Comparison of ENCODE assay signal across 39 cellular contexts in genomic region chr20:39347626-39348025, GRCh38.
"Had no signal": no experiment of that assay in that cellular context is flagged by ENCODE, and none has a peak within 500 bp of the region (broad histone marks: within the 10 kb centered on the region; RNA-seq: fewer than 3 reads in every experiment).

No MANE protein-coding gene starts in this region.

- H3K4me3 ChIP-seq: adrenal gland, body of pancreas, breast epithelium, cardiac muscle cell had no signal

- H3K27me3 ChIP-seq: adrenal gland, body of pancreas, brain microvascular endothelial cell, breast epithelium, cardiac muscle cell had no signal

- H3K4me1 ChIP-seq: adrenal gland, body of pancreas, breast epithelium had no signal

- H3K4me1 Mint-ChIP-seq: activated B cell treated with CpG ODN at 0.5 μM for 24 hours; activated CD4-positive, alpha-beta T cell treated with anti-CD3 and anti-CD28 coated beads, Interleukin-2, amount 10 ng/mL, durations not matched to agents 7 days and 5 days; activated naive CD8-positive, alpha-beta T cell treated with anti-CD3 and anti-CD28 coated beads for 36 hours; activated T-helper 17 cell treated with anti-CD3 and anti-CD28 coated beads, Interleukin-2, amount 50 U/mL, for 72 hours; central memory CD8-positive, alpha-beta T cell had no signal

- H3K27ac Mint-ChIP-seq: activated B cell treated with CpG ODN at 0.5 μM for 24 hours; activated CD4-positive, alpha-beta memory T cell treated with anti-CD3 and anti-CD28 coated beads for 36 hours; activated CD4-positive, alpha-beta T cell treated with anti-CD3 and anti-CD28 coated beads, Interleukin-2, amount 10 ng/mL, durations not matched to agents 7 days and 5 days; activated CD8-positive, alpha-beta T cell treated with anti-CD3 and anti-CD28 coated beads for 36 hours; activated naive CD4-positive, alpha-beta T cell treated with anti-CD3 and anti-CD28 coated beads for 36 hours; activated naive CD4-positive, alpha-beta T cell treated with anti-CD3 and anti-CD28 coated beads, Interleukin-2, amount 50 U/mL, for 72 hours; activated naive CD8-positive, alpha-beta T cell treated with anti-CD3 and anti-CD28 coated beads for 36 hours; activated T-cell treated with anti-CD3 and anti-CD28 coated beads, Interleukin-2, amount 50 U/mL, for 72 hours; activated T-helper 1 cell treated with anti-CD3 and anti-CD28 coated beads, Interleukin-12 subunit alpha, Interleukin-12 subunit beta, Interleukin-2, Interleukin-4 antibody, amounts not matched to agents 30 ng/mL and 10 ng/mL and 1 ng/mL, durations not matched to agents 14 hours and 24 hours and 36 hours; activated T-helper 17 cell treated with anti-CD3 and anti-CD28 coated beads, Interleukin-2, amount 50 U/mL, for 72 hours; T-helper 1 cell treated with Interleukin-12 subunit alpha and Interleukin-12 subunit beta and Interleukin-4 antibody, amounts not matched to agents 30 μg/mL and 1 μg/mL, for 36 hours; T-helper 2 cell treated with Interferon-gamma antibody and Interleukin-4, amounts not matched to agents 5 μg/mL and 100 μg/mL, for 36 hours had no signal

- H3K36me3 ChIP-seq: adrenal gland, brain microvascular endothelial cell, breast epithelium, cardiac muscle cell had no signal

- H3K27ac ChIP-seq: adrenal gland, body of pancreas, brain microvascular endothelial cell, breast epithelium, cardiac muscle cell, VCaP had no signal

- ATAC-seq: activated CD8-positive, alpha-beta T cell treated with anti-CD3 and anti-CD28 coated beads for 36 hours; activated naive CD4-positive, alpha-beta T cell treated with anti-CD3 and anti-CD28 coated beads, Interleukin-2, amount 50 U/mL, for 72 hours; activated T-cell treated with anti-CD3 and anti-CD28 coated beads, Interleukin-2, amount 50 U/mL, for 4 hours; activated T-cell treated with anti-CD3 and anti-CD28 coated beads, Interleukin-2, amount 50 U/mL, for 72 hours; activated T-helper 17 cell treated with anti-CD3 and anti-CD28 coated beads, Interleukin-2, amount 50 U/mL, for 72 hours; body of pancreas had no signal

- FAIRE-seq: astrocyte, TTC549 had no signal

- H3K4me3 Mint-ChIP-seq: activated B cell treated with CpG ODN at 0.5 μM for 24 hours; activated CD4-positive, alpha-beta memory T cell treated with anti-CD3 and anti-CD28 coated beads for 36 hours; activated CD4-positive, alpha-beta T cell treated with anti-CD3 and anti-CD28 coated beads, Interleukin-2, amount 10 ng/mL, durations not matched to agents 7 days and 5 days; activated CD8-positive, alpha-beta T cell treated with anti-CD3 and anti-CD28 coated beads for 36 hours; activated naive CD4-positive, alpha-beta T cell treated with anti-CD3 and anti-CD28 coated beads for 36 hours; activated naive CD8-positive, alpha-beta T cell treated with anti-CD3 and anti-CD28 coated beads for 36 hours; activated T-cell treated with anti-CD3 and anti-CD28 coated beads, Interleukin-2, amount 50 U/mL, for 4 hours; activated T-cell treated with anti-CD3 and anti-CD28 coated beads, Interleukin-2, amount 50 U/mL, for 72 hours; activated T-helper 1 cell treated with anti-CD3 and anti-CD28 coated beads, Interleukin-12 subunit alpha, Interleukin-12 subunit beta, Interleukin-2, Interleukin-4 antibody, amounts not matched to agents 30 ng/mL and 10 ng/mL and 1 ng/mL, durations not matched to agents 14 hours and 24 hours and 36 hours; activated T-helper 17 cell treated with anti-CD3 and anti-CD28 coated beads, Interleukin-2, amount 50 U/mL, for 72 hours; central memory CD8-positive, alpha-beta T cell; T-helper 1 cell treated with Interleukin-12 subunit alpha and Interleukin-12 subunit beta and Interleukin-4 antibody, amounts not matched to agents 30 μg/mL and 1 μg/mL, for 36 hours; T-helper 2 cell treated with Interferon-gamma antibody and Interleukin-4, amounts not matched to agents 5 μg/mL and 100 μg/mL, for 36 hours had no signal

- DNase-seq: activated B cell treated with CpG ODN at 0.5 μM for 24 hours; activated CD4-positive, alpha-beta memory T cell treated with anti-CD3 and anti-CD28 coated beads for 36 hours; activated CD4-positive, alpha-beta T cell treated with anti-CD3 and anti-CD28 coated beads for 4 hours; activated CD4-positive, alpha-beta T cell treated with anti-CD3 and anti-CD28 coated beads, Interleukin-2, amount 10 ng/mL, durations not matched to agents 7 days and 5 days; activated CD4-positive, CD25-positive, alpha-beta regulatory T cell treated with anti-CD3 and anti-CD28 coated beads, Interleukin-2, amount 50 U/mL, for 72 hours; activated CD8-positive, alpha-beta memory T cell treated with anti-CD3 and anti-CD28 coated beads, Interleukin-2, amount 50 U/mL, for 4 hours; activated CD8-positive, alpha-beta T cell treated with anti-CD3 and anti-CD28 coated beads for 36 hours; activated effector memory CD4-positive, alpha-beta T cell treated with anti-CD3 and anti-CD28 coated beads, Interleukin-2, amount 50 U/mL, for 16 hours; activated gamma-delta T cell treated with Interleukin-2 at 50 U/mL for 16 hours; activated naive CD4-positive, alpha-beta T cell; activated naive CD4-positive, alpha-beta T cell treated with anti-CD3 and anti-CD28 coated beads for 36 hours; activated naive CD4-positive, alpha-beta T cell treated with anti-CD3 and anti-CD28 coated beads, Interleukin-2, amount 50 U/mL, for 16 hours; activated naive CD8-positive, alpha-beta T cell treated with anti-CD3 and anti-CD28 coated beads for 36 hours; activated T-cell treated with anti-CD3 and anti-CD28 coated beads for 4 hours; activated T-cell treated with anti-CD3 and anti-CD28 coated beads, Interleukin-2, amount 50 U/mL, for 1 hour; activated T-cell treated with anti-CD3 and anti-CD28 coated beads, Interleukin-2, amount 50 U/mL, for 4 hours; activated T-cell treated with anti-CD3 and anti-CD28 coated beads, Interleukin-2, amount 50 U/mL, for 72 hours; adrenal gland; amniotic stem cell; aorta; body of pancreas; brain microvascular endothelial cell; caudate nucleus; cerebellar nuclear complex; SW 1271; T-helper 1 cell; T-helper 2 cell; T-helper 9 cell had no signal
